22 cellular contexts compared by ENCODE assay signal in the genomic region with DNA sequence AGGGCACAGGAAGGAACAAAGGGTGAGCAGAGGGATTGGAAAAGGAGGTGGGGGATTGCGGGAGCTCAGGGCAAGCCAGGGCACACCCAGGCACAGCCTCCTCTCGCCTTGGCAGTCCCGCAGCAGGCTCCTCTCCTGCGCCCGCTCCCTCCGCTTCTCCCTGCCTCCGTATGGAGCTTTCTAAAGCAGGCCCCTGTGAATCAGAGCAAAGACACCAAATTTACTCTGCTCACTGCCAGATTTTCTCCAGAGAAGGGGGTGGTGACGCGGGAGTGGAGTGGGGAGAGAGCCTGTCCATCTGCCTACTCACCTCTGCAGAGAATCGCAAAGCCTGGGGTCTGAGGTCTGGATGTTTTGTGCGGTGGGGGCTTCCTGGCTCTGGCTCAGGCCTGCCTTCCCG. TPM values are rescaled to one million over a fixed set of nuclear protein-coding genes. Genes with fewer than 3 reads are reported as not detected.
A peak's percentile ranks its signal among the peaks of the same experiment; 100 is the strongest.
DNase-seq lines count a peak whose midpoint lies in the region; ATAC-seq and TF ChIP-seq lines count a peak whose summit lies in the region.
"Had no signal": no experiment of that assay in that cellular context is flagged by ENCODE, and none has a peak within 500 bp of the region (broad histone marks: within the 10 kb centered on the region; RNA-seq: fewer than 3 reads in every experiment).

No MANE protein-coding gene starts in this region.

- H3K79me2 ChIP-seq in osteoblast (ENCODE audit: insufficient read depth, low read length): no peaks in the 10 kb centered on the region

- peak; percentile 42 for DNase-seq in DMS 273 (lab: John Stamatoyannopoulos, UW; ENCODE audit: unreplicated experiment)
- no peak for DNase-seq in DMS 273 treated with DMSO at 0.1 percent for 48 hours (lab: John Stamatoyannopoulos, UW)
- no peak for DNase-seq in NT2/D1 (ENCODE audit: low read depth, low spot score)
- DNase-seq in dorsolateral prefrontal cortex: peak in 6 of 10 donors; percentile 42 to 79 (median 65)
- peak; percentile 43 for DNase-seq in osteoblast (ENCODE audit: insufficient read length, low spot score, missing footprints)
- DNase-seq in Kasumi-1 (lab: John Stamatoyannopoulos, UW): no peak
- no peak for DNase-seq in MV-4-11 (lab: John Stamatoyannopoulos, UW)
- DNase-seq: ACHN; CD8-positive, alpha-beta T cell; GF-D8; Karpas-422; NCI-H1417 treated with DMSO at 0.1 percent for 48 hours; NCI-H187; NCI-H2107; NCI-H345; NCI-H774; NK-92 treated with Interleukin-12 subunit alpha and Interleukin-12 subunit beta, amount 100 ng/mL, for 24 hours had no signal

- peaks cover 25% of the 10 kb centered on the region for H3K4me1 ChIP-seq in NT2/D1 (ENCODE audit: insufficient read depth, insufficient read length)
- H3K4me1 ChIP-seq in osteoblast (ENCODE audit: insufficient read depth, low read length): no peaks in the 10 kb centered on the region

- intact Hi-C loops in dorsolateral prefrontal cortex (cut with DNase I): no loop called here

- H3K27ac ChIP-seq in dorsolateral prefrontal cortex: peak overlapping the region in 35 of 59 donors; percentile 2 to 79 (median 58)
- H3K27ac ChIP-seq in osteoblast (ENCODE audit: low read depth, low read length): no peak overlapping the region
- H3K27ac ChIP-seq: 22Rv1 had no signal

- no peaks in the 10 kb centered on the region for H3K27me3 ChIP-seq in NT2/D1 (ENCODE audit: insufficient read depth, insufficient read length)
- no peaks in the 10 kb centered on the region for H3K27me3 ChIP-seq in dorsolateral prefrontal cortex
- H3K27me3 ChIP-seq in osteoblast (ENCODE audit: insufficient read depth, low read length): no peaks in the 10 kb centered on the region

- TF ChIP-seq CTCF in dorsolateral prefrontal cortex (IDR thresholded peaks at IDR 0.05 in 54 of 56, conservative IDR thresholded peaks at IDR 0.05 in 2 of 56; ENCODE audit: low read depth in 1 of 56, partially characterized antibody in 56 of 56) (no peak), osteoblast (IDR thresholded peaks at IDR 0.05; ENCODE audit: extremely low read depth, low read depth, low read length) (no peak)

- H3K4me3 ChIP-seq in NT2/D1 (ENCODE audit: insufficient read length, low read depth): no peak overlapping the region
- H3K4me3 ChIP-seq in dorsolateral prefrontal cortex: no peak overlapping the region
- H3K4me3 ChIP-seq in osteoblast (ENCODE audit: insufficient read depth, low read length): no peak overlapping the region

- ATAC-seq in GM19467 (IDR thresholded peaks at IDR 0.05; ENCODE audit: unreplicated experiment): no peak
- ATAC-seq: CD8-positive, alpha-beta T cell; Panc1 had no signal

- no peaks in the 10 kb centered on the region for H4K20me1 ChIP-seq in osteoblast (ENCODE audit: insufficient read depth, low read length)

- no peak overlapping the region for H2AFZ ChIP-seq in osteoblast (ENCODE audit: low read length)

- no peaks in the 10 kb centered on the region for H3K9me3 ChIP-seq in NT2/D1 (ENCODE audit: insufficient read depth, low read length)
- H3K9me3 ChIP-seq in osteoblast (ENCODE audit: low read depth, low read length): no peaks in the 10 kb centered on the region

- H3K36me3 ChIP-seq in NT2/D1 (ENCODE audit: insufficient read depth, insufficient read length, low read length) (no peaks in the 10 kb centered on the region), osteoblast (ENCODE audit: insufficient read depth, low read length) (no peaks in the 10 kb centered on the region)

- H3K4me2 ChIP-seq in osteoblast (ENCODE audit: insufficient read depth, low read length): no peak overlapping the region

- H3K9ac ChIP-seq in NT2/D1 (ENCODE audit: insufficient read length, low read depth): peak overlapping the region; percentile 22

RNA-seq across cellular contexts. Expression of a gene that starts 20.0 kb away (rescaled TPM):
- 100 to 1,000 TPM in 119 of 120 experiments, 10 to 100 TPM in 1; 87.6 to 447 (median 301) TPM for total RNA-seq in dorsolateral prefrontal cortex
- not detected in 2 replicates for total RNA-seq in osteoblast
- total RNA-seq: CD8-positive, alpha-beta T cell; MCF 10A; SK-MEL-5 had no signal

Comparison
In these comparisons a context has a peak if more than half of its experiments do, and no peak if none do; other contexts are left out.
1. DNase-seq: peak in DMS 273 (single experiment), dorsolateral prefrontal cortex (6 of 10) and osteoblast (single experiment); none in DMS 273 treated with DMSO at 0.1 percent for 48 hours (single experiment), NT2/D1 (single experiment), Kasumi-1 (0 of 2) and MV-4-11 (single experiment).
2. RNA of a gene that starts 20.0 kb away (total RNA-seq): 87.6 to 447 TPM in dorsolateral prefrontal cortex; not detected in osteoblast; every median in the first group is over 10 times any median in the second.